ENCODE assay signal across 8 cellular contexts in genomic region chrX:150569155-150569477, GRCh38. TPM values are rescaled to one million over a fixed set of nuclear protein-coding genes. Genes with fewer than 3 reads are reported as not detected.
DNase-seq lines count a peak whose midpoint lies in the region; ATAC-seq and TF ChIP-seq lines count a peak whose summit lies in the region.

No MANE protein-coding gene starts in this region.

- H3K4me1 ChIP-seq in Karpas-422 (ENCODE audit: low read length): peaks cover 36% of the 10 kb centered on the region
- H3K4me1 ChIP-seq in osteoblast (ENCODE audit: insufficient read depth, low read length): peaks cover 6% of the 10 kb centered on the region

- H3K27me3 ChIP-seq in Karpas-422 (ENCODE audit: low read length) (no peaks in the 10 kb centered on the region), osteoblast (ENCODE audit: insufficient read depth, low read length) (no peaks in the 10 kb centered on the region)

- peak overlapping the region; percentile 77 for H3K4me3 Mint-ChIP-seq in activated CD4-positive, alpha-beta memory T cell treated with anti-CD3 and anti-CD28 coated beads for 36 hours

- no peaks in the 10 kb centered on the region for H3K9me2 ChIP-seq in Karpas-422 (replicated peaks; ENCODE audit: insufficient read depth, low read length)

- no peaks in the 10 kb centered on the region for H3K27me3 Mint-ChIP-seq in activated CD4-positive, alpha-beta memory T cell treated with anti-CD3 and anti-CD28 coated beads for 36 hours

- H3K36me3 Mint-ChIP-seq in activated CD4-positive, alpha-beta memory T cell treated with anti-CD3 and anti-CD28 coated beads for 36 hours: no peaks in the 10 kb centered on the region

- TF ChIP-seq CTCF in GM12865 (IDR thresholded peaks at IDR 0.05; ENCODE audit: insufficient read depth, low read depth, low read length, missing control alignments) (no peak), fibroblast of villous mesenchyme (IDR thresholded peaks at IDR 0.05; ENCODE audit: insufficient read depth, low read depth, low read length) (no peak), osteoblast (IDR thresholded peaks at IDR 0.05; ENCODE audit: extremely low read depth, low read depth, low read length) (no peak)

- peak overlapping the region; percentile 64 for H3K9ac ChIP-seq in Karpas-422 (ENCODE audit: low read length)

- CTCF ChIA-PET in activated CD4-positive, alpha-beta memory T cell treated with anti-CD3 and anti-CD28 coated beads for 36 hours (lab: Charles Lee): no interaction called here

- peak; percentile 31 for ATAC-seq in GM21723 (IDR thresholded peaks at IDR 0.05; ENCODE audit: unreplicated experiment)

- intact Hi-C loops in activated CD4-positive, alpha-beta memory T cell treated with anti-CD3 and anti-CD28 coated beads for 36 hours (cut with micrococcal nuclease): loop anchor here (1.0 kb wide), 1 partner anchor 8 kb away; no protein-coding TSS in a partner anchor

- no peaks in the 10 kb centered on the region for H3K9me3 ChIP-seq in Karpas-422 (ENCODE audit: low read length)
- H3K9me3 ChIP-seq in osteoblast (ENCODE audit: low read depth, low read length): no peaks in the 10 kb centered on the region

- DNase-seq in GM12865 (ENCODE audit: low read depth) (peak; percentile 65), Karpas-422 (peak; percentile 84), fibroblast of villous mesenchyme (ENCODE audit: low read depth) (peak; percentile 44), osteoblast (ENCODE audit: insufficient read length, low spot score, missing footprints) (no peak), retina (no peak), ureter (ENCODE audit: low spot score) (no peak)
- peak; percentile 68 for DNase-seq in activated CD4-positive, alpha-beta memory T cell treated with anti-CD3 and anti-CD28 coated beads for 36 hours

- no peaks in the 10 kb centered on the region for H3K36me3 ChIP-seq in Karpas-422 (ENCODE audit: insufficient read depth, low read length)
- H3K36me3 ChIP-seq in osteoblast (ENCODE audit: insufficient read depth, low read length): no peaks in the 10 kb centered on the region

- H3K9me3 Mint-ChIP-seq in activated CD4-positive, alpha-beta memory T cell treated with anti-CD3 and anti-CD28 coated beads for 36 hours: no peaks in the 10 kb centered on the region

- H3K79me2 ChIP-seq in Karpas-422 (ENCODE audit: low read length): no peaks in the 10 kb centered on the region; the same call in 1 of the 2 replicates
- peaks cover 46% of the 10 kb centered on the region for H3K79me2 ChIP-seq in osteoblast (ENCODE audit: insufficient read depth, low read length)

- POLR2A ChIA-PET in activated CD4-positive, alpha-beta memory T cell treated with anti-CD3 and anti-CD28 coated beads for 36 hours (lab: Charles Lee): interaction anchor here (0.8 to 1.7 kb wide), 3 partner anchors 22 to 125 kb away, joined by 4 read pairs; no protein-coding TSS in a partner anchor

- H3K4me1 Mint-ChIP-seq in activated CD4-positive, alpha-beta memory T cell treated with anti-CD3 and anti-CD28 coated beads for 36 hours (ENCODE audit: low read depth): peaks cover 45% of the 10 kb centered on the region

- H2AFZ ChIP-seq in Karpas-422 (ENCODE audit: low read length) (no peak overlapping the region), osteoblast (ENCODE audit: low read length) (peak overlapping the region; percentile 74)

- H3K27ac ChIP-seq in Karpas-422 (ENCODE audit: low read length) (peak overlapping the region; percentile 59), osteoblast (ENCODE audit: low read depth, low read length) (peak overlapping the region; percentile 48)

- peak overlapping the region; percentile 65 for H3K4me2 ChIP-seq in Karpas-422 (ENCODE audit: low read depth, low read length, poor library complexity, severe bottlenecking)
- H3K4me2 ChIP-seq in osteoblast (ENCODE audit: insufficient read depth, low read length): peak overlapping the region; percentile 83

- peak overlapping the region; percentile 70 for H3K4me3 ChIP-seq in GM12865 (ENCODE audit: low read depth, low read length)
- H3K4me3 ChIP-seq in Karpas-422 (ENCODE audit: low read length): peak overlapping the region; percentile 67
- H3K4me3 ChIP-seq in fibroblast of villous mesenchyme (ENCODE audit: low read depth, low read length): peak overlapping the region; percentile 72
- H3K4me3 ChIP-seq in osteoblast (ENCODE audit: insufficient read depth, low read length): peak overlapping the region; percentile 80

- H4K20me1 ChIP-seq in Karpas-422 (ENCODE audit: insufficient read depth, low read depth, low read length) (peaks cover 22% of the 10 kb centered on the region), osteoblast (ENCODE audit: insufficient read depth, low read length) (peaks cover 7% of the 10 kb centered on the region)

- peak overlapping the region; percentile 87 for H3K27ac Mint-ChIP-seq in activated CD4-positive, alpha-beta memory T cell treated with anti-CD3 and anti-CD28 coated beads for 36 hours

RNA-seq across cellular contexts. Expression of gene MTM1, which starts 0.7 kb away (rescaled TPM):
- total RNA-seq in Karpas-422 (2014; rRNA removed; shearing (Covaris generic); ENCODE audit: low replicate concordance): 6.0 and 15.8 TPM in 2 replicates
- total RNA-seq in activated CD4-positive, alpha-beta memory T cell treated with anti-CD3 and anti-CD28 coated beads for 36 hours: 10 to 100 TPM; 24.4 to 24.6 TPM
- total RNA-seq in fibroblast of villous mesenchyme (8.4 and 13.4 TPM in 2 replicates), osteoblast (9.8 and 11.8 TPM in 2 replicates), ureter (18.5 TPM)

Comparison
In these comparisons a context has a peak if more than half of its experiments do, and no peak if none do; other contexts are left out.
1. DNase-seq: peak in GM12865 (single experiment), Karpas-422 (single experiment), activated CD4-positive, alpha-beta memory T cell treated with anti-CD3 and anti-CD28 coated beads for 36 hours (single experiment) and fibroblast of villous mesenchyme (single experiment); none in osteoblast (single experiment), retina (single experiment) and ureter (single experiment).
2. Peak in every context shown above with its lines, with median percentiles within 50 percentile points of each other: H3K4me3 ChIP-seq.